Comparison of ENCODE assay signal across 1 cellular context in genomic region chr15:41847981-41848380, GRCh38.
TF ChIP-seq lines count a peak whose summit lies in the region.

No MANE protein-coding gene starts in this region.

TF ChIP-seq in IMR-90, 13 proteins besides CTCF, POLR2A, EP300 and RAD21 (continued from another document):
- TF ChIP-seq NFE2L2 (IDR thresholded peaks at IDR 0.05; ENCODE audit: low read depth, low read length), result no peak
- no peak for TF ChIP-seq BHLHE40 (IDR thresholded peaks at IDR 0.05; ENCODE audit: low read depth, low read length)
- no peak for TF ChIP-seq ELK1 (IDR thresholded peaks at IDR 0.05; ENCODE audit: borderline replicate concordance, low read depth, low read length)
- no peak for TF ChIP-seq CHD1 (IDR thresholded peaks at IDR 0.05; ENCODE audit: low read depth, low read length)
- no peak for TF ChIP-seq SMC3 (IDR thresholded peaks at IDR 0.05; ENCODE audit: low read depth, low read length)
